Comparison of ENCODE assay signal across 15 cellular contexts in genomic region chr4:81508786-81509574, GRCh38. TPM values are rescaled to one million over a fixed set of nuclear protein-coding genes. Genes with fewer than 3 reads are reported as not detected.
A peak's percentile ranks its signal among the peaks of the same experiment; 100 is the strongest.
DNase-seq lines count a peak whose midpoint lies in the region; ATAC-seq and TF ChIP-seq lines count a peak whose summit lies in the region.
"Had no signal": no experiment of that assay in that cellular context is flagged by ENCODE, and none has a peak within 500 bp of the region (broad histone marks: within the 10 kb centered on the region; RNA-seq: fewer than 3 reads in every experiment).

No MANE protein-coding gene starts in this region.

- no peaks in the 10 kb centered on the region for H3K36me3 ChIP-seq in BLaER1 treated with 17β-estradiol and CSF1 and Interleukin-3, amounts not matched to agents 10 nM and 100 nM
- H3K36me3 ChIP-seq in SK-N-MC (ENCODE audit: insufficient read depth, low read length): no peaks in the 10 kb centered on the region
- no peaks in the 10 kb centered on the region for H3K36me3 ChIP-seq in lung (ENCODE audit: control insufficient read depth in 2 of 2, insufficient read depth in 2 of 2, low read length in 2 of 2)
- no peaks in the 10 kb centered on the region for H3K36me3 ChIP-seq in tibial artery

- H3K4me1 ChIP-seq in BLaER1 treated with 17β-estradiol and CSF1 and Interleukin-3, amounts not matched to agents 10 nM and 100 nM: peaks cover 78 to 98% (median 93%) of the 10 kb centered on the region in 10 experiments
- H3K4me1 ChIP-seq in lung (ENCODE audit: control insufficient read depth in 2 of 2, insufficient read depth in 2 of 2, low read length in 2 of 2): peaks cover 6 to 9% of the 10 kb centered on the region in 2 donors
- no peaks in the 10 kb centered on the region for H3K4me1 ChIP-seq in tibial artery

- ATAC-seq in lung (ENCODE audit: insufficient read depth, low FRiP score) (peak; percentile 5), HG02798 (IDR thresholded peaks at IDR 0.05; ENCODE audit: poor library complexity, unreplicated experiment) (no peak)
- ATAC-seq: Right ventricle myocardium inferior had no signal

- H3K4me3 ChIP-seq in BLaER1 treated with 17β-estradiol and CSF1 and Interleukin-3, amounts not matched to agents 10 nM and 100 nM: peak overlapping the region in 4 of 10 experiments; percentile 9 to 28 (median 17); a peak in 3 of 20 replicates
- H3K4me3 ChIP-seq in Jurkat, Clone E6-1 (ENCODE audit: low read length): no peak overlapping the region
- H3K4me3 ChIP-seq in SK-N-MC: no peak overlapping the region
- no peak overlapping the region for H3K4me3 ChIP-seq in lung
- no peak overlapping the region for H3K4me3 ChIP-seq in tibial artery

- H3K9ac ChIP-seq in BLaER1 treated with 17β-estradiol and CSF1 and Interleukin-3, amounts not matched to agents 10 nM and 100 nM: peak overlapping the region; percentile 47 to 77 (median 67); a peak in 20 of 22 replicates
- H3K9ac ChIP-seq in SK-N-MC (ENCODE audit: insufficient read length): no peak overlapping the region

- H3K27ac ChIP-seq in BLaER1 treated with 17β-estradiol and CSF1 and Interleukin-3, amounts not matched to agents 10 nM and 100 nM: peak overlapping the region; percentile 67 to 87 (median 81)
- H3K27ac ChIP-seq in SK-N-MC: peak overlapping the region; percentile 38; the same call in 1 of the 2 replicates
- peak overlapping the region in 1 of 2 donors; percentile 73 for H3K27ac ChIP-seq in lung (ENCODE audit: low read depth in 1 of 2, low read length in 1 of 2)
- no peak overlapping the region for H3K27ac ChIP-seq in tibial artery

- 37 to 53% methylated on average over 5 of the region's 5 CpGs for WGBS in lung, 2 donors

- H3K27me3 ChIP-seq in BLaER1 treated with 17β-estradiol and CSF1 and Interleukin-3, amounts not matched to agents 10 nM and 100 nM: no peaks in the 10 kb centered on the region
- H3K27me3 ChIP-seq in lung (ENCODE audit: control insufficient read depth, insufficient read depth) (no peaks in the 10 kb centered on the region), tibial artery (no peaks in the 10 kb centered on the region)

- intact Hi-C loops in tibial artery (cut with DNase I; ENCODE audit: low total_unique reads): no loop called here

- peak; percentile 30 for DNase-seq in Jurkat, Clone E6-1 (ENCODE audit: low read depth, low spot score)
- peak; percentile 50 for DNase-seq in SK-N-MC (ENCODE audit: low read depth, low spot score)
- no peak for DNase-seq in lung (ENCODE audit: low spot score)
- DNase-seq in tibial artery: no peak
- DNase-seq in globus pallidus (ENCODE audit: low spot score): no peak
- no peak for DNase-seq in GM10266 (ENCODE audit: extremely low spot score)
- DNase-seq: activated naive CD4-positive, alpha-beta T cell; foreskin fibroblast; H7; mammary epithelial cell; NCI-H1105; T-helper 9 cell had no signal

- TF ChIP-seq CTCF in lung (IDR thresholded peaks at IDR 0.05; ENCODE audit: control extremely low read depth, extremely low read depth) (no peak), tibial artery (IDR thresholded peaks at IDR 0.05) (no peak), GM10266 (IDR thresholded peaks at IDR 0.05; ENCODE audit: control insufficient read depth, insufficient read depth, low read depth, missing control alignments) (no peak)

- H4K20me1 ChIP-seq in BLaER1 treated with 17β-estradiol and CSF1 and Interleukin-3, amounts not matched to agents 10 nM and 100 nM: no peaks in the 10 kb centered on the region

- H3K4me2 ChIP-seq in BLaER1 treated with 17β-estradiol and CSF1 and Interleukin-3, amounts not matched to agents 10 nM and 100 nM: peak overlapping the region; percentile 56 to 87 (median 81)

- H3K9me3 ChIP-seq in BLaER1 treated with 17β-estradiol and CSF1 and Interleukin-3, amounts not matched to agents 10 nM and 100 nM (replicated peaks in 1 of 11): no peaks in the 10 kb centered on the region
- no peaks in the 10 kb centered on the region for H3K9me3 ChIP-seq in SK-N-MC (ENCODE audit: low read depth, low read length)
- no peaks in the 10 kb centered on the region for H3K9me3 ChIP-seq in lung (ENCODE audit: control insufficient read depth in 2 of 2, insufficient read depth in 1 of 2, low read length in 1 of 2)
- no peaks in the 10 kb centered on the region for H3K9me3 ChIP-seq in tibial artery

RNA-seq across cellular contexts. Expression of gene RASGEF1B, which starts 37.3 kb away (rescaled TPM):
- polyA plus RNA-seq in Jurkat, Clone E6-1 (2012; ENCODE audit: insufficient read depth, insufficient read length): 2.1 TPM
- 10 to 100 TPM; 30.9 to 62.0 TPM for total RNA-seq in lung
- polyA plus RNA-seq in lung: 10 to 100 TPM; 16.0 to 23.3 TPM

Comparison
In these comparisons a context has a peak if more than half of its experiments do, and no peak if none do; other contexts are left out.
1. H3K27ac ChIP-seq: peak in BLaER1 treated with 17β-estradiol and CSF1 and Interleukin-3, amounts not matched to agents 10 nM and 100 nM (11 of 11) and SK-N-MC (single experiment); none in tibial artery (0 of 2).
2. DNase-seq: peak in Jurkat, Clone E6-1 (single experiment) and SK-N-MC (single experiment); none in lung (single experiment), tibial artery (0 of 2), globus pallidus (single experiment) and GM10266 (single experiment).